9 cellular contexts compared by ENCODE assay signal in genomic region chr15:62164500-62165028, GRCh38. TPM values are rescaled to one million over a fixed set of nuclear protein-coding genes. Genes with fewer than 3 reads are reported as not detected.
DNase-seq lines count a peak whose midpoint lies in the region; ATAC-seq, FAIRE-seq and TF ChIP-seq lines count a peak whose summit lies in the region.
"Had no signal": no experiment of that assay in that cellular context is flagged by ENCODE, and none has a peak within 500 bp of the region (broad histone marks: within the 10 kb centered on the region; RNA-seq: fewer than 3 reads in every experiment).

No MANE protein-coding gene starts in this region.

- H2AFZ ChIP-seq in mammary epithelial cell (ENCODE audit: low read depth, low read length): peak overlapping the region; percentile 49
- H2AFZ ChIP-seq in HepG2 (ENCODE audit: low read length): no peak overlapping the region

- TF ChIP-seq EP300 in HepG2 (IDR thresholded peaks at IDR 0.05; ENCODE audit: low read depth in 2 of 2, low read length in 2 of 2): no peak
- TF ChIP-seq EP300 in HepG2 (CRISPR knock-in tag; IDR thresholded peaks at IDR 0.05; ENCODE audit: borderline replicate concordance): no peak
- no peak for TF ChIP-seq EP300 in transverse colon (IDR thresholded peaks at IDR 0.05; ENCODE audit: low read depth)

- peak overlapping the region; percentile 48 for H3K4me3 Mint-ChIP-seq in activated CD8-positive, alpha-beta memory T cell treated with anti-CD3 and anti-CD28 coated beads, Interleukin-2, amount 10 ng/mL, durations not matched to agents 7 days and 5 days

- DNase-seq in activated CD8-positive, alpha-beta memory T cell treated with anti-CD3 and anti-CD28 coated beads, Interleukin-2, amount 10 ng/mL, durations not matched to agents 7 days and 5 days: no peak
- no peak for DNase-seq in activated CD8-positive, alpha-beta memory T cell treated with anti-CD3 and anti-CD28 coated beads, Interleukin-2, amount 50 U/mL, for 4 hours
- DNase-seq in mammary epithelial cell (peak; percentile 8), HepG2 (ENCODE audit: low spot score) (no peak), transverse colon (peak; percentile 15), NCI-H2029 (lab: John Stamatoyannopoulos, UW) (no peak), pons (ENCODE audit: low spot score) (no peak)
- DNase-seq: kidney glomerular epithelial cell had no signal

- H4K20me1 ChIP-seq in mammary epithelial cell (ENCODE audit: insufficient read depth, low read length) (no peaks in the 10 kb centered on the region), HepG2 (ENCODE audit: insufficient read depth, low read length) (no peaks in the 10 kb centered on the region)

- H3K4me3 ChIP-seq in mammary epithelial cell (replicated peaks in 1 of 3; ENCODE audit: insufficient read depth in 1 of 3, low read depth in 2 of 3, low read length in 3 of 3): peak overlapping the region in 2 of 3 experiments; percentile 18 to 20
- peak overlapping the region in 1 of 3 experiments; percentile 28; a peak in 1 of 6 replicates for H3K4me3 ChIP-seq in HepG2 (replicated peaks in 1 of 3; ENCODE audit: insufficient read depth in 1 of 3, low read depth in 2 of 3, low read length in 3 of 3)
- H3K4me3 ChIP-seq in transverse colon: peak overlapping the region in 3 of 4 donors; percentile 38 to 59 (median 45)

- TF ChIP-seq RAD21 in HepG2 (CRISPR knock-in tag; IDR thresholded peaks at IDR 0.05): no peak

- H3K27ac ChIP-seq in mammary epithelial cell (ENCODE audit: insufficient read depth, low read depth, low read length) (no peak overlapping the region), HepG2 (ENCODE audit: extremely low read length, insufficient read depth, low read length) (no peak overlapping the region), transverse colon (peak overlapping the region in 2 of 4 donors; percentile 46 to 61)

- peaks cover 86% of the 10 kb centered on the region for H3K27me3 Mint-ChIP-seq in activated CD8-positive, alpha-beta memory T cell treated with anti-CD3 and anti-CD28 coated beads, Interleukin-2, amount 10 ng/mL, durations not matched to agents 7 days and 5 days

- TF ChIP-seq CTCF in mammary epithelial cell (conservative IDR thresholded peaks at IDR 0.05 in 1 of 2, IDR thresholded peaks at IDR 0.05 in 1 of 2; ENCODE audit: extremely low read depth in 1 of 2, insufficient read depth in 1 of 2, low read depth in 1 of 2, low read length in 2 of 2): no peak
- no peak for TF ChIP-seq CTCF in HepG2 (CRISPR knock-in tag; IDR thresholded peaks at IDR 0.05)
- no peak for TF ChIP-seq CTCF in transverse colon (IDR thresholded peaks at IDR 0.05)

- dilution Hi-C loops in mammary epithelial cell (cut with HindIII; ENCODE audit: low sequenced_read_pairs): no loop called here

- H3K9ac ChIP-seq in mammary epithelial cell (ENCODE audit: insufficient read depth, low read length): no peak overlapping the region
- no peak overlapping the region for H3K9ac ChIP-seq in HepG2 (ENCODE audit: insufficient read depth, low read depth, low read length)

- H3K9me3 ChIP-seq in mammary epithelial cell (replicated peaks; ENCODE audit: insufficient read depth, low read length) (no peaks in the 10 kb centered on the region), HepG2 (ENCODE audit: low read length) (no peaks in the 10 kb centered on the region), transverse colon (no peaks in the 10 kb centered on the region)

- TF ChIP-seq POLR2A in HepG2 (IDR thresholded peaks at IDR 0.05; ENCODE audit: insufficient read depth in 1 of 2, low read depth in 2 of 2, low read length in 2 of 2): no peak
- TF ChIP-seq POLR2A in transverse colon (IDR thresholded peaks at IDR 0.05): no peak

- H3K27ac Mint-ChIP-seq in activated CD8-positive, alpha-beta memory T cell treated with anti-CD3 and anti-CD28 coated beads, Interleukin-2, amount 10 ng/mL, durations not matched to agents 7 days and 5 days: no peak overlapping the region

- H3K9me3 Mint-ChIP-seq in activated CD8-positive, alpha-beta memory T cell treated with anti-CD3 and anti-CD28 coated beads, Interleukin-2, amount 10 ng/mL, durations not matched to agents 7 days and 5 days (ENCODE audit: low read depth): no peaks in the 10 kb centered on the region

- no peak for FAIRE-seq in HepG2 (lab: Jason Lieb, UNC)

- peaks cover 2% of the 10 kb centered on the region for H3K36me3 Mint-ChIP-seq in activated CD8-positive, alpha-beta memory T cell treated with anti-CD3 and anti-CD28 coated beads, Interleukin-2, amount 10 ng/mL, durations not matched to agents 7 days and 5 days

- POLR2A ChIA-PET in HepG2 (lab: Yijun Ruan, JAX): no interaction called here

- ATAC-seq in activated CD8-positive, alpha-beta memory T cell treated with anti-CD3 and anti-CD28 coated beads, Interleukin-2, amount 10 ng/mL, durations not matched to agents 7 days and 5 days: peak; percentile 63
- ATAC-seq in HepG2: peak; percentile 79
- ATAC-seq in HG03521 (IDR thresholded peaks at IDR 0.05; ENCODE audit: unreplicated experiment): no peak

- peak overlapping the region; percentile 77 for H3K4me2 ChIP-seq in mammary epithelial cell (ENCODE audit: insufficient read depth, low read depth, low read length)
- peak overlapping the region; percentile 18; the same call in 1 of the 2 replicates for H3K4me2 ChIP-seq in HepG2 (ENCODE audit: low read depth, low read length)

- intact Hi-C loops in mammary epithelial cell (cut with micrococcal nuclease): loop anchor here (10.0 kb wide), 1 partner anchor 80 kb away; no protein-coding TSS in a partner anchor
- intact Hi-C loops in HepG2 (cut with micrococcal nuclease; ENCODE audit: unreplicated experiment): no loop called here
- intact Hi-C loops in transverse colon (cut with DNase I; ENCODE audit: low total_unique reads): no loop called here

- CTCF ChIA-PET in activated CD8-positive, alpha-beta memory T cell treated with anti-CD3 and anti-CD28 coated beads, Interleukin-2, amount 10 ng/mL, durations not matched to agents 7 days and 5 days (lab: Charles Lee): interaction anchor here (0.9 to 1.2 kb wide), 2 partner anchors 14 to 104 kb away, joined by 3 to 4 read pairs; partner anchors contain the start of gene VPS13C
- CTCF ChIA-PET in mammary epithelial cell (lab: Charles Lee; ENCODE audit: low non-redundant PET): no interaction called here
- CTCF ChIA-PET in HepG2 (lab: Yijun Ruan, JAX; ENCODE audit: low intra/inter-chr PET ratio, low total read pairs): no interaction called here

- H3K4me1 ChIP-seq in mammary epithelial cell (ENCODE audit: insufficient read depth, low read length) (peaks cover 10% of the 10 kb centered on the region), HepG2 (ENCODE audit: insufficient read depth, low read length) (no peaks in the 10 kb centered on the region), transverse colon (peaks cover 0 to 20% (median 17%) of the 10 kb centered on the region in 4 donors)

- BruUV-seq in mammary epithelial cell (replicated peaks; lab: Mats Ljungman, UMichigan) (no TSS peak), HepG2 (replicated peaks; lab: Mats Ljungman, UMichigan) (no TSS peak)

- peaks cover 35% of the 10 kb centered on the region for H3K27me3 ChIP-seq in mammary epithelial cell (ENCODE audit: insufficient read depth, low read length)
- H3K27me3 ChIP-seq in HepG2 (ENCODE audit: control insufficient read depth in 1 of 2, insufficient read depth in 2 of 2, low read length in 2 of 2): peaks cover 1 to 27% of the 10 kb centered on the region in 2 experiments; a peak in 3 of 5 replicates
- peaks cover 76% of the 10 kb centered on the region for H3K27me3 ChIP-seq in transverse colon

- 5% methylated on average over 12 of the region's 76 CpGs for WGBS in mammary epithelial cell (ENCODE audit: low coverage, missing lambda C conversion rate)
- 70% methylated on average over 55 of the region's 76 CpGs for WGBS in HepG2 (ENCODE audit: low lambda C conversion rate)
- WGBS in transverse colon (ENCODE audit: low coverage in 1 of 2), 2 donors: 5% methylated on average over 26 of the region's 76 CpGs; no CpG with 5 or more reads in 1 of the 2 donors

- peaks cover 13% of the 10 kb centered on the region for H3K4me1 Mint-ChIP-seq in activated CD8-positive, alpha-beta memory T cell treated with anti-CD3 and anti-CD28 coated beads, Interleukin-2, amount 10 ng/mL, durations not matched to agents 7 days and 5 days

- H3K79me2 ChIP-seq in mammary epithelial cell (ENCODE audit: insufficient read depth, low read length) (no peaks in the 10 kb centered on the region), HepG2 (ENCODE audit: insufficient read depth, low read length) (no peaks in the 10 kb centered on the region)

- in situ Hi-C loops in mammary epithelial cell (cut with MboI; ENCODE audit: low sequenced_read_pairs in 2 of 2): no loop called here
- in situ Hi-C loops in HepG2 (cut with HindIII; ENCODE audit: extremely low pct_ligation_motif_present, low pct_unique_long_range_greater_than_20kb): no loop called here
- in situ Hi-C loops in transverse colon (cut with MboI; ENCODE audit: low pct_ligation_motif_present in 1 of 4, low pct_unique_long_range_greater_than_20kb in 1 of 4, low sequenced_read_pairs in 3 of 4): no loop called here

- H3K36me3 ChIP-seq in mammary epithelial cell (ENCODE audit: insufficient read depth, low read length): no peaks in the 10 kb centered on the region
- H3K36me3 ChIP-seq in HepG2 (replicated peaks in 1 of 2; ENCODE audit: control insufficient read depth in 1 of 2, insufficient read depth in 2 of 2, low read length in 2 of 2): no peaks in the 10 kb centered on the region
- H3K36me3 ChIP-seq in transverse colon: no peaks in the 10 kb centered on the region

RNA-seq across cellular contexts. Expression of gene C2CD4B, which starts 0.5 kb away (rescaled TPM):
- total RNA-seq in activated CD8-positive, alpha-beta memory T cell treated with anti-CD3 and anti-CD28 coated beads, Interleukin-2, amount 10 ng/mL, durations not matched to agents 7 days and 5 days: under 1 TPM in 1 of 2 experiments, not detected in 1; 0.23 TPM
- not detected for total RNA-seq in mammary epithelial cell
- not detected for polyA plus RNA-seq in mammary epithelial cell
- polyA minus RNA-seq in mammary epithelial cell: not detected
- not detected in 2 replicates for total RNA-seq in HepG2 (2016; rRNA removed; fragmentation: Illumina TruSeq; extraction: Trizol)
- total RNA-seq in HepG2 (2016; cell fraction: cytosol; rRNA removed; fragmentation: Illumina TruSeq; extraction: Trizol; ENCODE audit: low read depth): not detected in 2 replicates
- total RNA-seq in HepG2 (2016; cell fraction: insoluble cytoplasmic fraction; rRNA removed; fragmentation: Illumina TruSeq; extraction: Trizol): not detected in 2 replicates
- not detected in 2 replicates for total RNA-seq in HepG2 (2016; cell fraction: membrane; rRNA removed; fragmentation: Illumina TruSeq; extraction: Trizol)
- total RNA-seq in HepG2 (2016; cell fraction: nucleus; rRNA removed; fragmentation: Illumina TruSeq; extraction: Trizol): not detected in 2 replicates
- polyA plus RNA-seq in HepG2 (2011; rRNA removed): not detected in 2 replicates
- not detected in 2 replicates for polyA plus RNA-seq in HepG2 (2011; cell fraction: cytosol; rRNA removed)
- polyA plus RNA-seq in HepG2 (2011; cell fraction: nucleus; rRNA removed): not detected in 2 replicates
- not detected in 2 replicates for polyA plus RNA-seq in HepG2 (2012)
- not detected in 2 replicates for polyA plus RNA-seq in HepG2 (2016; cell fraction: cytosol; fragmentation: Illumina TruSeq; extraction: Trizol; ENCODE audit: low read depth)
- polyA plus RNA-seq in HepG2 (2016; cell fraction: insoluble cytoplasmic fraction; fragmentation: Illumina TruSeq; extraction: Trizol; ENCODE audit: low read depth): not detected in 2 replicates
- polyA plus RNA-seq in HepG2 (2016; cell fraction: membrane; fragmentation: Illumina TruSeq; extraction: Trizol; ENCODE audit: low read depth): not detected in 2 replicates
- not detected in 2 replicates for polyA plus RNA-seq in HepG2 (2016; cell fraction: nucleus; fragmentation: Illumina TruSeq; extraction: Trizol; ENCODE audit: insufficient read depth, low read depth)
- polyA minus RNA-seq in HepG2 (2011; rRNA and poly(A)+ RNA removed; ENCODE audit: low replicate concordance): not detected in 2 replicates
- not detected in 2 replicates for polyA minus RNA-seq in HepG2 (2011; cell fraction: cytosol; rRNA and poly(A)+ RNA removed)
- polyA minus RNA-seq in HepG2 (2011; cell fraction: nucleus; rRNA and poly(A)+ RNA removed): not detected in 2 replicates
- 10 to 100 TPM in 1 of 4 donors, 1 to 10 TPM in 2, not detected in 1; 2.5 to 29.9 (median 2.7) TPM for total RNA-seq in transverse colon

Comparison
In these comparisons a context has a peak if more than half of its experiments do, and no peak if none do; other contexts are left out.
1. DNase-seq: peak in mammary epithelial cell (single experiment) and transverse colon (single experiment); none in activated CD8-positive, alpha-beta memory T cell treated with anti-CD3 and anti-CD28 coated beads, Interleukin-2, amount 10 ng/mL, durations not matched to agents 7 days and 5 days (single experiment), activated CD8-positive, alpha-beta memory T cell treated with anti-CD3 and anti-CD28 coated beads, Interleukin-2, amount 50 U/mL, for 4 hours (single experiment), HepG2 (single experiment), NCI-H2029 (single experiment) and pons (single experiment).